Comparison of ENCODE assay signal across 14 cellular contexts in genomic region chr2:39631715-39632114, GRCh38. TPM values are rescaled to one million over a fixed set of nuclear protein-coding genes. Genes with fewer than 3 reads are reported as not detected.
A peak's percentile ranks its signal among the peaks of the same experiment; 100 is the strongest.
DNase-seq lines count a peak whose midpoint lies in the region; ATAC-seq and TF ChIP-seq lines count a peak whose summit lies in the region.
"Had no signal": no experiment of that assay in that cellular context is flagged by ENCODE, and none has a peak within 500 bp of the region (broad histone marks: within the 10 kb centered on the region; RNA-seq: fewer than 3 reads in every experiment).

No MANE protein-coding gene starts in this region.

- no peak overlapping the region for H3K27ac ChIP-seq in OCI-LY7 (ENCODE audit: low read depth, low read length, poor library complexity, severe bottlenecking)
- H3K27ac ChIP-seq: prostate gland had no signal

- no peak for ATAC-seq in HG03520 (IDR thresholded peaks at IDR 0.05; ENCODE audit: unreplicated experiment)
- ATAC-seq: T-helper 17 cell had no signal

- POLR2A ChIA-PET in OCI-LY7 (lab: Charles Lee): interaction anchor here (0.6 kb wide), 1 partner anchor 44 kb away, joined by 3 read pairs; no protein-coding TSS in a partner anchor

- no peak overlapping the region for H3K4me2 ChIP-seq in OCI-LY7 (ENCODE audit: low read length)

- no TSS peak for BruUV-seq in OCI-LY7 (replicated peaks; lab: Mats Ljungman, UMichigan)

- H4K20me1 ChIP-seq in OCI-LY7 (ENCODE audit: insufficient read depth, low read length): no peaks in the 10 kb centered on the region

- CTCF ChIA-PET in OCI-LY7 (lab: Charles Lee; ENCODE audit: unreplicated experiment): no interaction called here

- H3K4me3 ChIP-seq in AG10803 (ENCODE audit: low read length): no peak overlapping the region
- no peak overlapping the region for H3K4me3 ChIP-seq in OCI-LY7 (ENCODE audit: low read depth, low read length, poor library complexity, severe bottlenecking)
- H3K4me3 ChIP-seq: HAP-1, prostate gland had no signal

- no peaks in the 10 kb centered on the region for H3K79me2 ChIP-seq in OCI-LY7 (ENCODE audit: insufficient read depth, low read depth, low read length)

- H3K9me2 ChIP-seq in OCI-LY7 (ENCODE audit: insufficient read depth, low read length): no peaks in the 10 kb centered on the region

- H3K36me3 ChIP-seq in OCI-LY7 (ENCODE audit: insufficient read depth, low read length): no peaks in the 10 kb centered on the region
- H3K36me3 ChIP-seq: HAP-1, prostate gland had no signal

- no peaks in the 10 kb centered on the region for H3K4me1 ChIP-seq in OCI-LY7 (ENCODE audit: insufficient read depth, low read length, poor library complexity, severe bottlenecking)
- H3K4me1 ChIP-seq: prostate gland had no signal

- H2AFZ ChIP-seq in OCI-LY7 (ENCODE audit: low read length): no peak overlapping the region

- no peaks in the 10 kb centered on the region for H3K9me3 ChIP-seq in OCI-LY7 (ENCODE audit: low read length)
- H3K9me3 ChIP-seq: HAP-1, prostate gland had no signal

- DNase-seq in AG10803 (ENCODE audit: low read depth): peak; percentile 97
- peak; percentile 96 for DNase-seq in LHCN-M2 (ENCODE audit: low read depth)
- DNase-seq in amniotic epithelial cell (ENCODE audit: low read depth): peak; percentile 100
- peak; percentile 98 for DNase-seq in iris pigment epithelial cell (ENCODE audit: low read depth)
- DNase-seq in OCI-LY7 (ENCODE audit: low spot score): no peak
- no peak for DNase-seq in NCI-H2196 (lab: John Stamatoyannopoulos, UW; ENCODE audit: unreplicated experiment)
- no peak for DNase-seq in DMS114 treated with DMSO at 0.1 percent for 48 hours (lab: John Stamatoyannopoulos, UW; ENCODE audit: unreplicated experiment)
- DNase-seq: CD4-positive, alpha-beta T cell; NCI-H2107; T-helper 17 cell had no signal

- intact Hi-C loops in OCI-LY7 (cut with micrococcal nuclease; ENCODE audit: unreplicated experiment): no loop called here

- TF ChIP-seq CTCF in AG10803 (conservative IDR thresholded peaks at IDR 0.05; ENCODE audit: low read length) (no peak), OCI-LY7 (conservative IDR thresholded peaks at IDR 0.05; ENCODE audit: low read length) (no peak)

RNA-seq across cellular contexts. Expression of gene TMEM178A, which starts 34.0 kb away (rescaled TPM):
- total RNA-seq in LHCN-M2 (2014; rRNA removed) (0.06 and 0.40 TPM in 2 replicates), OCI-LY7 (2022) (0.38 and 0.52 TPM in 2 replicates)
- polyA plus RNA-seq in LHCN-M2 (2012): 0.96 TPM
- 0.25 and 0.39 TPM in 2 replicates for total RNA-seq in OCI-LY7 (2014; rRNA removed; shearing (Covaris generic))
- total RNA-seq: dermis microvascular lymphatic vessel endothelial cell had no signal

Comparison
In these comparisons a context has a peak if more than half of its experiments do, and no peak if none do; other contexts are left out.
1. DNase-seq: peak in AG10803 (single experiment), LHCN-M2 (single experiment), amniotic epithelial cell (single experiment) and iris pigment epithelial cell (single experiment); none in OCI-LY7 (single experiment), NCI-H2196 (single experiment) and DMS114 treated with DMSO at 0.1 percent for 48 hours (single experiment).